ENCODE assay signal across 2 cellular contexts in the genomic region with DNA sequence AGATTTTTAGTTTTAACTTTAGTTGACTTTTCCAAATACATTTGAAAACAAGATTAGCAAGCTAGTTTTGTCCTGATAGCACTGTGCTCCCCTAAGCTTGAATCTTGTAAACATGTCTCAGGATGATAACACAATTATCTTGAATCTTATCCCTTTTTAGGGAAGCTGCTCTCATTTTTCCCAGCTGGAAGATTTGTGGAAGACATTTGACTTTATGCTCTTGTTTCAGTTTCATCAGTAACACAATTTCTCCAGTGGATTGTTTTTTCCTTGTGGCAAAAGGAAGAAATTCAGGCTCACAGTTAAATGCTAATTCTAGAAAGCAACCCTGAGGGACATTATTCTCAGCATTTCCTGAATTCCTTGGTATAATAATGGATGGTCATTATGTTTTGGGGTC.
TF ChIP-seq lines count a peak whose summit lies in the region.

No MANE protein-coding gene starts in this region.

TF ChIP-seq in liver, 16 proteins besides CTCF, POLR2A, EP300 and RAD21 (continued from another document):
- TF ChIP-seq, protein P1, sequence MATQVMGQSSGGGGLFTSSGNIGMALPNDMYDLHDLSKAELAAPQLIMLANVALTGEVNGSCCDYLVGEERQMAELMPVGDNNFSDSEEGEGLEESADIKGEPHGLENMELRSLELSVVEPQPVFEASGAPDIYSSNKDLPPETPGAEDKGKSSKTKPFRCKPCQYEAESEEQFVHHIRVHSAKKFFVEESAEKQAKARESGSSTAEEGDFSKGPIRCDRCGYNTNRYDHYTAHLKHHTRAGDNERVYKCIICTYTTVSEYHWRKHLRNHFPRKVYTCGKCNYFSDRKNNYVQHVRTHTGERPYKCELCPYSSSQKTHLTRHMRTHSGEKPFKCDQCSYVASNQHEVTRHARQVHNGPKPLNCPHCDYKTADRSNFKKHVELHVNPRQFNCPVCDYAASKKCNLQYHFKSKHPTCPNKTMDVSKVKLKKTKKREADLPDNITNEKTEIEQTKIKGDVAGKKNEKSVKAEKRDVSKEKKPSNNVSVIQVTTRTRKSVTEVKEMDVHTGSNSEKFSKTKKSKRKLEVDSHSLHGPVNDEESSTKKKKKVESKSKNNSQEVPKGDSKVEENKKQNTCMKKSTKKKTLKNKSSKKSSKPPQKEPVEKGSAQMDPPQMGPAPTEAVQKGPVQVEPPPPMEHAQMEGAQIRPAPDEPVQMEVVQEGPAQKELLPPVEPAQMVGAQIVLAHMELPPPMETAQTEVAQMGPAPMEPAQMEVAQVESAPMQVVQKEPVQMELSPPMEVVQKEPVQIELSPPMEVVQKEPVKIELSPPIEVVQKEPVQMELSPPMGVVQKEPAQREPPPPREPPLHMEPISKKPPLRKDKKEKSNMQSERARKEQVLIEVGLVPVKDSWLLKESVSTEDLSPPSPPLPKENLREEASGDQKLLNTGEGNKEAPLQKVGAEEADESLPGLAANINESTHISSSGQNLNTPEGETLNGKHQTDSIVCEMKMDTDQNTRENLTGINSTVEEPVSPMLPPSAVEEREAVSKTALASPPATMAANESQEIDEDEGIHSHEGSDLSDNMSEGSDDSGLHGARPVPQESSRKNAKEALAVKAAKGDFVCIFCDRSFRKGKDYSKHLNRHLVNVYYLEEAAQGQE (IDR thresholded peaks at IDR 0.05): no peak
- no peak for TF ChIP-seq EGR1 (IDR thresholded peaks at IDR 0.05; ENCODE audit: low read depth in 2 of 2)
TF ChIP-seq in liver: peak in this region for 1.

TF ChIP-seq in HepG2, 621 proteins besides CTCF, POLR2A, EP300 and RAD21 (continued from another document):
- TF ChIP-seq, protein P2, sequence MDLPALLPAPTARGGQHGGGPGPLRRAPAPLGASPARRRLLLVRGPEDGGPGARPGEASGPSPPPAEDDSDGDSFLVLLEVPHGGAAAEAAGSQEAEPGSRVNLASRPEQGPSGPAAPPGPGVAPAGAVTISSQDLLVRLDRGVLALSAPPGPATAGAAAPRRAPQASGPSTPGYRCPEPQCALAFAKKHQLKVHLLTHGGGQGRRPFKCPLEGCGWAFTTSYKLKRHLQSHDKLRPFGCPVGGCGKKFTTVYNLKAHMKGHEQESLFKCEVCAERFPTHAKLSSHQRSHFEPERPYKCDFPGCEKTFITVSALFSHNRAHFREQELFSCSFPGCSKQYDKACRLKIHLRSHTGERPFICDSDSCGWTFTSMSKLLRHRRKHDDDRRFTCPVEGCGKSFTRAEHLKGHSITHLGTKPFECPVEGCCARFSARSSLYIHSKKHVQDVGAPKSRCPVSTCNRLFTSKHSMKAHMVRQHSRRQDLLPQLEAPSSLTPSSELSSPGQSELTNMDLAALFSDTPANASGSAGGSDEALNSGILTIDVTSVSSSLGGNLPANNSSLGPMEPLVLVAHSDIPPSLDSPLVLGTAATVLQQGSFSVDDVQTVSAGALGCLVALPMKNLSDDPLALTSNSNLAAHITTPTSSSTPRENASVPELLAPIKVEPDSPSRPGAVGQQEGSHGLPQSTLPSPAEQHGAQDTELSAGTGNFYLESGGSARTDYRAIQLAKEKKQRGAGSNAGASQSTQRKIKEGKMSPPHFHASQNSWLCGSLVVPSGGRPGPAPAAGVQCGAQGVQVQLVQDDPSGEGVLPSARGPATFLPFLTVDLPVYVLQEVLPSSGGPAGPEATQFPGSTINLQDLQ (CRISPR knock-in tag; IDR thresholded peaks at IDR 0.05): no peak
- TF ChIP-seq, protein P3, sequence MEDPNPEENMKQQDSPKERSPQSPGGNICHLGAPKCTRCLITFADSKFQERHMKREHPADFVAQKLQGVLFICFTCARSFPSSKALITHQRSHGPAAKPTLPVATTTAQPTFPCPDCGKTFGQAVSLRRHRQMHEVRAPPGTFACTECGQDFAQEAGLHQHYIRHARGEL (CRISPR knock-in tag; IDR thresholded peaks at IDR 0.05): no peak
- TF ChIP-seq NAIF1 (CRISPR knock-in tag; IDR thresholded peaks at IDR 0.05; ENCODE audit: borderline replicate concordance): no peak
- TF ChIP-seq SYNCRIP (IDR thresholded peaks at IDR 0.05; ENCODE audit: insufficient read depth, low read depth, low read length): no peak
- TF ChIP-seq JUND (CRISPR knock-in tag; IDR thresholded peaks at IDR 0.05): no peak
- no peak for TF ChIP-seq ZNF225 (CRISPR knock-in tag; IDR thresholded peaks at IDR 0.05)
- TF ChIP-seq HNRNPL (IDR thresholded peaks at IDR 0.05; ENCODE audit: low read depth, low read length): no peak
- no peak for TF ChIP-seq ZSCAN9 (CRISPR knock-in tag; IDR thresholded peaks at IDR 0.05; ENCODE audit: borderline replicate concordance)
- TF ChIP-seq, protein P4, sequence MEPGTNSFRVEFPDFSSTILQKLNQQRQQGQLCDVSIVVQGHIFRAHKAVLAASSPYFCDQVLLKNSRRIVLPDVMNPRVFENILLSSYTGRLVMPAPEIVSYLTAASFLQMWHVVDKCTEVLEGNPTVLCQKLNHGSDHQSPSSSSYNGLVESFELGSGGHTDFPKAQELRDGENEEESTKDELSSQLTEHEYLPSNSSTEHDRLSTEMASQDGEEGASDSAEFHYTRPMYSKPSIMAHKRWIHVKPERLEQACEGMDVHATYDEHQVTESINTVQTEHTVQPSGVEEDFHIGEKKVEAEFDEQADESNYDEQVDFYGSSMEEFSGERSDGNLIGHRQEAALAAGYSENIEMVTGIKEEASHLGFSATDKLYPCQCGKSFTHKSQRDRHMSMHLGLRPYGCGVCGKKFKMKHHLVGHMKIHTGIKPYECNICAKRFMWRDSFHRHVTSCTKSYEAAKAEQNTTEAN (CRISPR knock-in tag; conservative IDR thresholded peaks at IDR 0.05): no peak
- TF ChIP-seq MZF1 (CRISPR knock-in tag; IDR thresholded peaks at IDR 0.05; ENCODE audit: borderline replicate concordance): no peak
- TF ChIP-seq FOXA3 (CRISPR knock-in tag; IDR thresholded peaks at IDR 0.05): no peak
- no peak for TF ChIP-seq ZNF446 (CRISPR knock-in tag; IDR thresholded peaks at IDR 0.05)
- TF ChIP-seq, protein P5, sequence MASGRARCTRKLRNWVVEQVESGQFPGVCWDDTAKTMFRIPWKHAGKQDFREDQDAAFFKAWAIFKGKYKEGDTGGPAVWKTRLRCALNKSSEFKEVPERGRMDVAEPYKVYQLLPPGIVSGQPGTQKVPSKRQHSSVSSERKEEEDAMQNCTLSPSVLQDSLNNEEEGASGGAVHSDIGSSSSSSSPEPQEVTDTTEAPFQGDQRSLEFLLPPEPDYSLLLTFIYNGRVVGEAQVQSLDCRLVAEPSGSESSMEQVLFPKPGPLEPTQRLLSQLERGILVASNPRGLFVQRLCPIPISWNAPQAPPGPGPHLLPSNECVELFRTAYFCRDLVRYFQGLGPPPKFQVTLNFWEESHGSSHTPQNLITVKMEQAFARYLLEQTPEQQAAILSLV (CRISPR knock-in tag; IDR thresholded peaks at IDR 0.05; ENCODE audit: borderline replicate concordance): no peak
- TF ChIP-seq PCBP1 (IDR thresholded peaks at IDR 0.05; ENCODE audit: borderline replicate concordance, low read depth, low read length): no peak
- no peak for TF ChIP-seq DR1 (CRISPR knock-in tag; IDR thresholded peaks at IDR 0.05)
- no peak for TF ChIP-seq ELF4 (CRISPR knock-in tag; IDR thresholded peaks at IDR 0.05; ENCODE audit: borderline replicate concordance)
- no peak for TF ChIP-seq THAP11 (CRISPR knock-in tag; IDR thresholded peaks at IDR 0.05)
- TF ChIP-seq EEA1 (CRISPR knock-in tag; IDR thresholded peaks at IDR 0.05; ENCODE audit: borderline replicate concordance): no peak
